ENCODE assay signal across 12 cellular contexts in genomic region chr3:120420855-120421570, GRCh38. TPM values are rescaled to one million over a fixed set of nuclear protein-coding genes. Genes with fewer than 3 reads are reported as not detected.
DNase-seq lines count a peak whose midpoint lies in the region; ATAC-seq, FAIRE-seq and TF ChIP-seq lines count a peak whose summit lies in the region.
"Had no signal": no experiment of that assay in that cellular context is flagged by ENCODE, and none has a peak within 500 bp of the region (broad histone marks: within the 10 kb centered on the region; RNA-seq: fewer than 3 reads in every experiment).

No MANE protein-coding gene starts in this region.

- H3K4me1 ChIP-seq in neural progenitor cell, result peaks cover 23% of the 10 kb centered on the region

- H3K9me3 ChIP-seq in neural progenitor cell (ENCODE audit: low read depth), result no peaks in the 10 kb centered on the region
- H3K9me3 ChIP-seq: BE2C had no signal

- no peak for TF ChIP-seq POLR2A in GM12891 (IDR thresholded peaks at IDR 0.05; ENCODE audit: low read depth, low read length)

- no peak for ATAC-seq in GM21825 (IDR thresholded peaks at IDR 0.05; ENCODE audit: unreplicated experiment)
- no peak for ATAC-seq in GM18520 (IDR thresholded peaks at IDR 0.05; ENCODE audit: unreplicated experiment)
- no peak for ATAC-seq in GM21515 (IDR thresholded peaks at IDR 0.05; ENCODE audit: unreplicated experiment)

- no peaks in the 10 kb centered on the region for H3K9me3 Mint-ChIP-seq in neural progenitor cell
- H3K9me3 Mint-ChIP-seq: activated B cell treated with CpG ODN at 0.5 μM for 24 hours had no signal

- peaks cover 8% of the 10 kb centered on the region for H3K36me3 Mint-ChIP-seq in neural progenitor cell

- H3K4me3 ChIP-seq in fibroblast of pulmonary artery (replicated peaks; ENCODE audit: low read depth, low read length) (no peak overlapping the region), neural progenitor cell (no peak overlapping the region)

- H3K27me3 ChIP-seq in neural progenitor cell, result no peaks in the 10 kb centered on the region
- H3K27me3 ChIP-seq: BE2C had no signal

- H3F3A ChIP-seq in neural progenitor cell (ENCODE audit: low read depth), result peaks cover 15% of the 10 kb centered on the region

- peaks cover 8% of the 10 kb centered on the region for H3K79me2 ChIP-seq in neural progenitor cell (ENCODE audit: low read depth)

- no peak for FAIRE-seq in GM12891 (lab: Jason Lieb, UNC)
- FAIRE-seq: islet of Langerhans had no signal

- peak overlapping the region; percentile 92 for H3K27ac Mint-ChIP-seq in neural progenitor cell
- H3K27ac Mint-ChIP-seq: activated B cell treated with CpG ODN at 0.5 μM for 24 hours had no signal

- H3K27me3 Mint-ChIP-seq in neural progenitor cell (ENCODE audit: insufficient read depth, low read depth), result peaks cover 4% of the 10 kb centered on the region
- H3K27me3 Mint-ChIP-seq: activated B cell treated with CpG ODN at 0.5 μM for 24 hours had no signal

- no peaks in the 10 kb centered on the region for H3K36me3 ChIP-seq in neural progenitor cell
- H3K36me3 ChIP-seq: BE2C had no signal

- H3K4me3 Mint-ChIP-seq in neural progenitor cell, result no peak overlapping the region
- H3K4me3 Mint-ChIP-seq: activated B cell treated with CpG ODN at 0.5 μM for 24 hours had no signal

- peaks cover 54% of the 10 kb centered on the region for H3K4me1 Mint-ChIP-seq in neural progenitor cell

- H2AFZ ChIP-seq in neural progenitor cell (replicated peaks), result no peak overlapping the region

- no peak overlapping the region for H3K9ac ChIP-seq in neural progenitor cell

- TF ChIP-seq CTCF in VCaP (conservative IDR thresholded peaks at IDR 0.05), result peak; percentile 28
- TF ChIP-seq CTCF in fibroblast of pulmonary artery (IDR thresholded peaks at IDR 0.05; ENCODE audit: low read length, missing control alignments), result peak; percentile 44
- TF ChIP-seq CTCF in neural progenitor cell (IDR thresholded peaks at IDR 0.05), result no peak

- no peaks in the 10 kb centered on the region for H4K20me1 ChIP-seq in neural progenitor cell (ENCODE audit: low read depth)

- DNase-seq in AG08395 (ENCODE audit: low spot score) (peak; percentile 64), fibroblast of pulmonary artery (ENCODE audit: low read depth) (peak; percentile 82), neural progenitor cell (ENCODE audit: low spot score) (no peak), GM12891 (ENCODE audit: insufficient read length, low spot score) (no peak)
- DNase-seq: activated B cell treated with CpG ODN at 0.5 μM for 24 hours; BE2C; stimulated activated CD4-positive, alpha-beta T cell treated with anti-CD3 and anti-CD28 coated beads, Interleukin-2, amount 100 ng/mL, for 24 hours had no signal

- H3K4me2 ChIP-seq in neural progenitor cell, result no peak overlapping the region

- peak overlapping the region; percentile 84 for H3K27ac ChIP-seq in VCaP
- H3K27ac ChIP-seq in neural progenitor cell, result peak overlapping the region; percentile 7

TF ChIP-seq in GM12891, 5 proteins besides CTCF, POLR2A, EP300 and RAD21:
- TF ChIP-seq POLR2AphosphoS5 (IDR thresholded peaks at IDR 0.05; ENCODE audit: low read depth, low read length), result no peak
- no peak for TF ChIP-seq PAX5 (IDR thresholded peaks at IDR 0.05; ENCODE audit: insufficient read depth, low read length, severe bottlenecking)
- TF ChIP-seq POU2F2 (IDR thresholded peaks at IDR 0.05; ENCODE audit: low read depth, low read length), result no peak
- no peak for TF ChIP-seq TAF1 (IDR thresholded peaks at IDR 0.05; ENCODE audit: low read depth, low read length)
- no peak for TF ChIP-seq SPI1 (IDR thresholded peaks at IDR 0.05; ENCODE audit: low read depth, low read length)

RNA-seq across cellular contexts. Expression of gene FSTL1, which starts 29.8 kb away (rescaled TPM):
- total RNA-seq in neural progenitor cell (ENCODE audit: low replicate concordance), result 280 and 327 TPM in 2 replicates
- 0.09 TPM for polyA plus RNA-seq in GM12891 (2012; ENCODE audit: low read depth, missing spikeins)
- total RNA-seq: activated B cell treated with CpG ODN at 0.5 μM for 24 hours had no signal

Comparison
In these comparisons a context has a peak if more than half of its experiments do, and no peak if none do; other contexts are left out.
1. DNase-seq: peak in AG08395 (single experiment) and fibroblast of pulmonary artery (single experiment); none in neural progenitor cell (single experiment) and GM12891 (single experiment).